In genomic region chr6:10411131-10411914, GRCh38 we compare ENCODE assay signal across 7 cellular contexts. TPM values are rescaled to one million over a fixed set of nuclear protein-coding genes. Genes with fewer than 3 reads are reported as not detected.
DNase-seq lines count a peak whose midpoint lies in the region; ATAC-seq and TF ChIP-seq lines count a peak whose summit lies in the region.

No MANE protein-coding gene starts in this region.

- WGBS in H9 (ENCODE audit: extremely low coverage, insufficient read length, low lambda C conversion rate), result no CpG with 5 or more reads among the region's 60 CpGs

- H3K4me1 Mint-ChIP-seq in H9, result peaks cover 52 to 81% of the 10 kb centered on the region in 2 experiments

- H3K4me3 Mint-ChIP-seq in H9, result peak overlapping the region; percentile 53 to 84

- no peak overlapping the region for H2BK15ac ChIP-seq in H9 (ENCODE audit: low read depth, low read length)

- ATAC-seq in HG03378 (IDR thresholded peaks at IDR 0.05; ENCODE audit: unreplicated experiment), result no peak

- H3K4ac ChIP-seq in H9 (ENCODE audit: low read depth, low read length), result no peak overlapping the region

- no peaks in the 10 kb centered on the region for H3K79me2 ChIP-seq in H9 (ENCODE audit: insufficient read depth, low read length)

- peaks cover 16% of the 10 kb centered on the region for H3K23me2 ChIP-seq in H9 (ENCODE audit: insufficient read length, low read depth, low read length, poor library complexity, severe bottlenecking)

- H3K27ac ChIP-seq in H9 (ENCODE audit: insufficient read length, low read depth, low read length), result no peak overlapping the region
- peak overlapping the region; percentile 93 for H3K27ac ChIP-seq in SJCRH30

- H2AFZ ChIP-seq in H9 (ENCODE audit: low read length), result no peak overlapping the region

- peaks cover 0 to 8% of the 10 kb centered on the region in 2 experiments; a peak in 2 of 5 replicates for H3K9me3 Mint-ChIP-seq in H9

- no peak overlapping the region for H2BK20ac ChIP-seq in H9 (ENCODE audit: low read depth, low read length, poor library complexity, severe bottlenecking)

- H3K27ac Mint-ChIP-seq in H9, result no peak overlapping the region; a peak in 2 of 7 replicates

- H3K4me1 ChIP-seq in H9 (ENCODE audit: insufficient read depth, low read length) (peaks cover 6% of the 10 kb centered on the region; the same call in 1 of the 2 replicates), SJCRH30 (no peaks in the 10 kb centered on the region; the same call in 1 of the 2 replicates)

- H3K56ac ChIP-seq in H9 (ENCODE audit: insufficient read length, low read depth, low read length), result no peak overlapping the region

- no peak overlapping the region for H3K14ac ChIP-seq in H9 (ENCODE audit: insufficient read depth, low read length)

- H2AK5ac ChIP-seq in H9 (ENCODE audit: insufficient read length, low read length), result no peak overlapping the region

- peak overlapping the region; percentile 39 for H3K4me2 ChIP-seq in H9 (ENCODE audit: insufficient read depth, insufficient read length, low read length)

- H4K5ac ChIP-seq in H9 (ENCODE audit: insufficient read length, low read depth, low read length), result no peak overlapping the region

- no peak overlapping the region for H2BK12ac ChIP-seq in H9 (ENCODE audit: insufficient read length, low read depth, low read length)

- H3K9me3 ChIP-seq in H9 (ENCODE audit: control insufficient read depth, low read depth, low read length), result no peaks in the 10 kb centered on the region
- H3K9me3 ChIP-seq in SJCRH30 (replicated peaks), result no peaks in the 10 kb centered on the region

- no peak overlapping the region for H2BK120ac ChIP-seq in H9 (ENCODE audit: low read depth, low read length, poor library complexity, severe bottlenecking)

- peaks cover 99% of the 10 kb centered on the region for H3K27me3 Mint-ChIP-seq in H9 (ENCODE audit: low read depth)

- DNase-seq in H9 (peak; percentile 55), SJCRH30 (peak; percentile 19 to 45), foreskin fibroblast (peak in 1 of 2 donors; percentile 36), retinal pigment epithelial cell (ENCODE audit: low read depth) (no peak), NCI-H1048 (lab: John Stamatoyannopoulos, UW) (no peak), occipital lobe (lab: John Stamatoyannopoulos, UW) (no peak)

- H3K27me3 ChIP-seq in H9 (ENCODE audit: insufficient read depth, low read length), result peaks cover 81% of the 10 kb centered on the region
- H3K27me3 ChIP-seq in SJCRH30, result no peaks in the 10 kb centered on the region

- H2BK5ac ChIP-seq in H9 (ENCODE audit: insufficient read length, low read length), result no peak overlapping the region

- no peaks in the 10 kb centered on the region for H3K79me1 ChIP-seq in H9 (ENCODE audit: insufficient read depth, low read depth, low read length, poor library complexity, severe bottlenecking)

- H3K4me3 ChIP-seq in SJCRH30 (peak overlapping the region; percentile 76), foreskin fibroblast (ENCODE audit: low read depth in 1 of 2, low read length in 2 of 2) (peak overlapping the region; percentile 68 to 97), retinal pigment epithelial cell (ENCODE audit: low read length) (peak overlapping the region; percentile 56)

- no peaks in the 10 kb centered on the region for H4K20me1 ChIP-seq in H9 (ENCODE audit: control insufficient read depth, insufficient read depth, insufficient read length)

- no peak overlapping the region for H4K91ac ChIP-seq in H9 (ENCODE audit: insufficient read length, low read depth, low read length)

- no peak overlapping the region for H3K23ac ChIP-seq in H9 (ENCODE audit: insufficient read length, low read depth, low read length)

- no peak overlapping the region for H3K9ac ChIP-seq in H9 (ENCODE audit: extremely low read depth, insufficient read length, low read length)

- no peak overlapping the region for H3K18ac ChIP-seq in H9 (ENCODE audit: insufficient read length, low read depth, low read length)

- no peak overlapping the region for H3T11ph ChIP-seq in H9 (ENCODE audit: low read length)

- peaks cover 19% of the 10 kb centered on the region for H3K36me3 ChIP-seq in SJCRH30

- H3K36me3 Mint-ChIP-seq in H9 (ENCODE audit: insufficient read depth in 1 of 3, low read depth in 3 of 3), result peaks cover 0 to 4% (median 0%) of the 10 kb centered on the region in 3 experiments; a peak in 1 of 7 replicates

- TF ChIP-seq CTCF in H9 (conservative IDR thresholded peaks at IDR 0.05), result no peak
- TF ChIP-seq CTCF in foreskin fibroblast (IDR thresholded peaks at IDR 0.05; ENCODE audit: low read depth, low read length), result no peak
- TF ChIP-seq CTCF in retinal pigment epithelial cell (conservative IDR thresholded peaks at IDR 0.05; ENCODE audit: low read depth, low read length), result no peak

- H4K8ac ChIP-seq in H9 (replicated peaks; ENCODE audit: insufficient read length, low read depth, low read length), result no peak overlapping the region

RNA-seq across cellular contexts. Expression of gene TFAP2A, which starts 3.6 kb away (rescaled TPM):
- total RNA-seq in H9 (2021), result 1.6 and 2.6 TPM in 2 replicates
- total RNA-seq in SJCRH30 (2014; rRNA removed; shearing (Covaris generic)), result 8.3 and 10.6 TPM in 2 replicates
- not detected for total RNA-seq in occipital lobe

Comparison
In these comparisons a context has a peak if more than half of its experiments do, and no peak if none do; other contexts are left out.
1. DNase-seq: peak in H9 (single experiment) and SJCRH30 (2 of 2); none in retinal pigment epithelial cell (single experiment), NCI-H1048 (single experiment) and occipital lobe (single experiment).
2. Peak in every context shown above with its lines, with median percentiles within 50 percentile points of each other: H3K4me3 ChIP-seq.